9 cellular contexts compared by ENCODE assay signal in the genomic region with DNA sequence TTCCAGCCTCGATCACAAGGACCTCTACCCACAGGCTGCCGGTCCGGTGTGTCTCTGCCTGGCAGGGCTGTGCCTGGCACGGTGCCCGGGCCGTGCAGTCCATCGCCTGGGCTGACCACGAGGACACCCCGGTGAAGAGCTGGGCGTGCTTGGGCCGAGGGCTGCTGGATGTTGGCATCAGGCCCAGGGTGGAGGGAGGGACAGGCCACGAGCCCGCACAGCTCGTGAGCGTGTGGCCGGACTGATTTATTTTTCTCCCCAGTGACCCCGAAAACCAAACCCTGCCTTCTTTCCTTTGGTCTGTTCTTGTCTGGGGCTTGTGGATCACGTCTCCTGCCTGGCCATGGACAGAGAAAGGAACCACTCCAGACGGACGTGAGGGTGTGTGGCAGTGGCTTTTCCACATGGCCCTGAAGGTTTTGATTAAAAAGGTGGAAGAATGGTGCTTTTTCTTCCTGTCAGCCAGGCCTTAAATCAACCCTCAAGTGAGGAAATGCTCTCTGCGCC.
DNase-seq lines count a peak whose midpoint lies in the region; ATAC-seq and TF ChIP-seq lines count a peak whose summit lies in the region.
"Had no signal": no experiment of that assay in that cellular context is flagged by ENCODE, and none has a peak within 500 bp of the region (broad histone marks: within the 10 kb centered on the region; RNA-seq: fewer than 3 reads in every experiment).

No MANE protein-coding gene starts in this region.

- DNase-seq in H4 (ENCODE audit: low spot score) (peak; percentile 34), left kidney (ENCODE audit: low read depth, low spot score) (peak; percentile 85), sigmoid colon (peak; percentile 92), SW480 (ENCODE audit: low spot score) (no peak), NCI-H1105 (lab: John Stamatoyannopoulos, UW) (no peak)
- no peak for DNase-seq in effector memory CD4-positive, alpha-beta T cell
- DNase-seq: PC-3 had no signal

- intact Hi-C loops in dendritic cell treated with granulocyte-macrophage colony-stimulating factor and Interleukin-4, amounts not matched to agents 40 ng/mL and 50 ng/mL, for 4 days (cut with micrococcal nuclease): no loop called here
- intact Hi-C loops in sigmoid colon (cut with DNase I): loop anchor here (5.0 kb wide), 2 partner anchors 65 to 105 kb away; no protein-coding TSS in a partner anchor

- ATAC-seq in GM18873 (IDR thresholded peaks at IDR 0.05; ENCODE audit: low FRiP score, unreplicated experiment): no peak
- ATAC-seq: PC-3 had no signal

- no peak overlapping the region for H3K4me3 ChIP-seq in sigmoid colon
- no peak overlapping the region for H3K4me3 ChIP-seq in effector memory CD4-positive, alpha-beta T cell (ENCODE audit: insufficient read depth, low read depth, low read length, poor library complexity, severe bottlenecking)

- peak overlapping the region; percentile 53 to 77 (median 68) for H3K27ac ChIP-seq in sigmoid colon
- H3K27ac ChIP-seq in effector memory CD4-positive, alpha-beta T cell (ENCODE audit: insufficient read depth, low read length, poor library complexity, severe bottlenecking): no peak overlapping the region

- H3K4me3 Mint-ChIP-seq in dendritic cell treated with granulocyte-macrophage colony-stimulating factor and Interleukin-4, amounts not matched to agents 40 ng/mL and 50 ng/mL, for 4 days: no peak overlapping the region

- H3K36me3 Mint-ChIP-seq in dendritic cell treated with granulocyte-macrophage colony-stimulating factor and Interleukin-4, amounts not matched to agents 40 ng/mL and 50 ng/mL, for 4 days (ENCODE audit: low read depth): no peaks in the 10 kb centered on the region

- H3K36me3 ChIP-seq in sigmoid colon: no peaks in the 10 kb centered on the region
- no peaks in the 10 kb centered on the region for H3K36me3 ChIP-seq in effector memory CD4-positive, alpha-beta T cell (ENCODE audit: control insufficient read depth, insufficient read depth, low read length)

- TF ChIP-seq EP300 in sigmoid colon (IDR thresholded peaks at IDR 0.05): peak in 1 of 4 donors; percentile 81

- no peak for TF ChIP-seq CTCF in sigmoid colon (IDR thresholded peaks at IDR 0.05)

- no peaks in the 10 kb centered on the region for H3K9me3 ChIP-seq in sigmoid colon
- H3K9me3 ChIP-seq in effector memory CD4-positive, alpha-beta T cell (ENCODE audit: control insufficient read depth, low read length): no peaks in the 10 kb centered on the region

- peaks cover 19% of the 10 kb centered on the region for H3K4me1 Mint-ChIP-seq in dendritic cell treated with granulocyte-macrophage colony-stimulating factor and Interleukin-4, amounts not matched to agents 40 ng/mL and 50 ng/mL, for 4 days (ENCODE audit: low read depth)

- H3K27me3 ChIP-seq in sigmoid colon: no peaks in the 10 kb centered on the region
- H3K27me3 ChIP-seq in effector memory CD4-positive, alpha-beta T cell (replicated peaks; ENCODE audit: control insufficient read depth, insufficient read depth, low read length, poor library complexity, severe bottlenecking): no peaks in the 10 kb centered on the region

- peak overlapping the region; percentile 27 for H3K27ac Mint-ChIP-seq in dendritic cell treated with granulocyte-macrophage colony-stimulating factor and Interleukin-4, amounts not matched to agents 40 ng/mL and 50 ng/mL, for 4 days

- peaks cover 0 to 46% (median 28%) of the 10 kb centered on the region in 4 donors for H3K4me1 ChIP-seq in sigmoid colon
- no peaks in the 10 kb centered on the region for H3K4me1 ChIP-seq in effector memory CD4-positive, alpha-beta T cell (ENCODE audit: control insufficient read depth, insufficient read depth, low read length, poor library complexity, severe bottlenecking)

- WGBS in sigmoid colon, 2 donors: 58 to 62% methylated on average over 21 of the region's 21 CpGs

- no peak for TF ChIP-seq POLR2A in sigmoid colon (IDR thresholded peaks at IDR 0.05)

- H3K9me3 Mint-ChIP-seq in dendritic cell treated with granulocyte-macrophage colony-stimulating factor and Interleukin-4, amounts not matched to agents 40 ng/mL and 50 ng/mL, for 4 days: no peaks in the 10 kb centered on the region

- H3K27me3 Mint-ChIP-seq in dendritic cell treated with granulocyte-macrophage colony-stimulating factor and Interleukin-4, amounts not matched to agents 40 ng/mL and 50 ng/mL, for 4 days: no peaks in the 10 kb centered on the region

Comparison
In these comparisons a context has a peak if more than half of its experiments do, and no peak if none do; other contexts are left out.
1. DNase-seq: peak in H4 (single experiment), left kidney (single experiment) and sigmoid colon (single experiment); none in effector memory CD4-positive, alpha-beta T cell (0 of 3), SW480 (single experiment) and NCI-H1105 (single experiment).